Comparison of ENCODE assay signal across 16 cellular contexts in genomic region chr6:134247854-134248580, GRCh38.
DNase-seq lines count a peak whose midpoint lies in the region; ATAC-seq and TF ChIP-seq lines count a peak whose summit lies in the region.
"Had no signal": no experiment of that assay in that cellular context is flagged by ENCODE, and none has a peak within 500 bp of the region (broad histone marks: within the 10 kb centered on the region; RNA-seq: fewer than 3 reads in every experiment).

No MANE protein-coding gene starts in this region.

- no peaks in the 10 kb centered on the region for H3K9me3 ChIP-seq in body of pancreas
- H3K9me3 ChIP-seq: left lung had no signal

- peak overlapping the region; percentile 89 for H3K27ac Mint-ChIP-seq in activated CD4-positive, alpha-beta T cell treated with anti-CD3 and anti-CD28 coated beads, Interleukin-2, amount 10 ng/mL, durations not matched to agents 7 days and 5 days
- H3K27ac Mint-ChIP-seq: neural progenitor cell had no signal

- no peaks in the 10 kb centered on the region for H3K27me3 ChIP-seq in body of pancreas
- H3K27me3 ChIP-seq: left lung, neural progenitor cell had no signal

- H3K4me3 Mint-ChIP-seq in activated CD4-positive, alpha-beta T cell treated with anti-CD3 and anti-CD28 coated beads, Interleukin-2, amount 10 ng/mL, durations not matched to agents 7 days and 5 days = peak overlapping the region; percentile 42
- H3K4me3 Mint-ChIP-seq: neural progenitor cell had no signal

- no peak for TF ChIP-seq POLR2A in body of pancreas (IDR thresholded peaks at IDR 0.05)

- POLR2A ChIA-PET in activated CD4-positive, alpha-beta T cell treated with anti-CD3 and anti-CD28 coated beads, Interleukin-2, amount 10 ng/mL, durations not matched to agents 7 days and 5 days (lab: Charles Lee) = no interaction called here

- peaks cover 81% of the 10 kb centered on the region for H3K4me1 ChIP-seq in body of pancreas
- H3K4me1 ChIP-seq: neural progenitor cell had no signal

- in situ Hi-C loops in GM13977 (cut with MboI; ENCODE audit: low pct_unique_long_range_greater_than_20kb, low sequenced_read_pairs, unreplicated experiment) = no loop called here

- DNase-seq in activated CD4-positive, alpha-beta T cell treated with anti-CD3 and anti-CD28 coated beads, Interleukin-2, amount 10 ng/mL, durations not matched to agents 7 days and 5 days = no peak
- DNase-seq in activated CD4-positive, alpha-beta T cell treated with anti-CD3 and anti-CD28 coated beads, Interleukin-2, amount 50 U/mL, for 4 hours = no peak
- peak; percentile 27 for DNase-seq in NCI-H2171 (lab: John Stamatoyannopoulos, UW)
- DNase-seq in body of pancreas = no peak
- DNase-seq in retinal pigment epithelial cell (ENCODE audit: low read depth) = peak; percentile 85
- no peak for DNase-seq in GM13977 (ENCODE audit: low spot score)
- no peak for DNase-seq in stimulated activated CD4-positive, alpha-beta T cell treated with anti-CD3 and anti-CD28 coated beads, Interleukin-1b, Interleukin-23, amount 100 ng/mL, for 48 hours
- DNase-seq: amygdala, H7, left lung, NCI-H187, NCI-H82 had no signal

- no peaks in the 10 kb centered on the region for H3K36me3 ChIP-seq in body of pancreas (replicated peaks in 1 of 2; ENCODE audit: insufficient read depth in 1 of 2, low read depth in 2 of 2)
- H3K36me3 ChIP-seq: left lung, neural progenitor cell had no signal

- no peaks in the 10 kb centered on the region for H3K27me3 Mint-ChIP-seq in activated CD4-positive, alpha-beta T cell treated with anti-CD3 and anti-CD28 coated beads, Interleukin-2, amount 10 ng/mL, durations not matched to agents 7 days and 5 days

- peaks cover 62% of the 10 kb centered on the region for H3K4me1 Mint-ChIP-seq in activated CD4-positive, alpha-beta T cell treated with anti-CD3 and anti-CD28 coated beads, Interleukin-2, amount 10 ng/mL, durations not matched to agents 7 days and 5 days

- H3K9me3 Mint-ChIP-seq in activated CD4-positive, alpha-beta T cell treated with anti-CD3 and anti-CD28 coated beads, Interleukin-2, amount 10 ng/mL, durations not matched to agents 7 days and 5 days = peaks cover 13% of the 10 kb centered on the region
- H3K9me3 Mint-ChIP-seq: neural progenitor cell had no signal

- H3K36me3 Mint-ChIP-seq in activated CD4-positive, alpha-beta T cell treated with anti-CD3 and anti-CD28 coated beads, Interleukin-2, amount 10 ng/mL, durations not matched to agents 7 days and 5 days (ENCODE audit: low read depth) = peaks cover 13% of the 10 kb centered on the region
- H3K36me3 Mint-ChIP-seq: neural progenitor cell had no signal

- ATAC-seq in body of pancreas (no peak), HG02610 (IDR thresholded peaks at IDR 0.05; ENCODE audit: unreplicated experiment) (no peak)
- ATAC-seq: K562 had no signal

- CTCF ChIA-PET in activated CD4-positive, alpha-beta T cell treated with anti-CD3 and anti-CD28 coated beads, Interleukin-2, amount 10 ng/mL, durations not matched to agents 7 days and 5 days (lab: Charles Lee) = interaction anchor here (0.6 to 1.6 kb wide), 5 partner anchors 11 to 912 kb away, joined by 3 to 6 read pairs (median 4); no protein-coding TSS in a partner anchor

- TF ChIP-seq CTCF in body of pancreas (IDR thresholded peaks at IDR 0.05) (no peak), retinal pigment epithelial cell (conservative IDR thresholded peaks at IDR 0.05; ENCODE audit: low read depth, low read length) (no peak), GM13977 (IDR thresholded peaks at IDR 0.05; ENCODE audit: extremely low read depth, insufficient read depth, missing control alignments) (no peak)

- H3K4me3 ChIP-seq in body of pancreas (no peak overlapping the region), retinal pigment epithelial cell (ENCODE audit: low read length) (no peak overlapping the region)
- H3K4me3 ChIP-seq: coronary artery, K562, left lung, neural progenitor cell had no signal

- intact Hi-C loops in body of pancreas (cut with DNase I) = no loop called here

- H3K27ac ChIP-seq in body of pancreas = peak overlapping the region; percentile 50 to 88 (median 82)
- H3K27ac ChIP-seq: coronary artery, left lung, neural progenitor cell had no signal

- 49 to 51% methylated on average over 3 to 4 of the region's 4 CpGs for WGBS in body of pancreas, 2 donors

Comparison
In these comparisons a context has a peak if more than half of its experiments do, and no peak if none do; other contexts are left out.
1. DNase-seq: peak in NCI-H2171 (single experiment) and retinal pigment epithelial cell (single experiment); none in activated CD4-positive, alpha-beta T cell treated with anti-CD3 and anti-CD28 coated beads, Interleukin-2, amount 10 ng/mL, durations not matched to agents 7 days and 5 days (single experiment), activated CD4-positive, alpha-beta T cell treated with anti-CD3 and anti-CD28 coated beads, Interleukin-2, amount 50 U/mL, for 4 hours (0 of 2), body of pancreas (0 of 4), GM13977 (single experiment) and stimulated activated CD4-positive, alpha-beta T cell treated with anti-CD3 and anti-CD28 coated beads, Interleukin-1b, Interleukin-23, amount 100 ng/mL, for 48 hours (single experiment).